ENCODE assay signal across 27 cellular contexts in the genomic region with DNA sequence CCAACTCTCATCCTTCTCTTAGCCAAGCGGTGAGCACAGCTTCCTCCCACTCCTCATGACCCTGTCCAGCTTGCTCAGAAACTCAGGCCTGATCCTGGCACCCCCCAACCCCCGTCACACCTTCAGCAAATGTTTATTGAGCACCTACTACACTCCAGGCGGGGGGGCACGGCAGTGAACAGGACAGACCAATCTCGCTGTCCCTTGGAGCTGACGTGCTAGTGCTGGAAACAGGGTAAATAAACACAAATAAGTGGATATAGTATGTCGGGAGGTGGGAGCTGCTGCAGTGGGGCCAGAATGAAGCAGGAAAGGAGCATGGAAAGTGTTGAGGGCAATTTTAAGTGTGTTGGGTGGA. TPM values are rescaled to one million over a fixed set of nuclear protein-coding genes. Genes with fewer than 3 reads are reported as not detected.
"Had no signal": no experiment of that assay in that cellular context is flagged by ENCODE, and none has a peak within 500 bp of the region (broad histone marks: within the 10 kb centered on the region; RNA-seq: fewer than 3 reads in every experiment).

No MANE protein-coding gene starts in this region.

- H3K4me1 ChIP-seq: lower lobe of right lung, thyroid gland, vagina had no signal

- H3K9me3 ChIP-seq: lower lobe of right lung, ovary, thyroid gland, vagina had no signal

- H3K27ac ChIP-seq: lower lobe of right lung, ovary, thyroid gland, vagina had no signal

- FAIRE-seq: endometrium, frontal cortex, keratinocyte had no signal

- H3K27me3 Mint-ChIP-seq: natural killer cell treated with Interleukin-12 subunit alpha and Interleukin-12 subunit beta and Interleukin-15 and Interleukin-18, amount 100 ng/mL, for 72 hours; stimulated activated naive CD8-positive, alpha-beta T cell treated with anti-CD3 and anti-CD28 coated beads, Interleukin-15, amount 100 ng/mL, for 72 hours had no signal

- H3K36me3 ChIP-seq: lower lobe of right lung, ovary, thyroid gland, vagina had no signal

- H3K36me3 Mint-ChIP-seq: naive B cell; natural killer cell treated with Interleukin-12 subunit alpha and Interleukin-12 subunit beta and Interleukin-15 and Interleukin-18, amount 100 ng/mL, for 72 hours had no signal

- H3K4me3 Mint-ChIP-seq: effector memory CD8-positive, alpha-beta T cell; naive B cell; natural killer cell treated with Interleukin-12 subunit alpha and Interleukin-12 subunit beta and Interleukin-15 and Interleukin-18, amount 100 ng/mL, for 72 hours; neural crest cell; stimulated activated naive CD8-positive, alpha-beta T cell treated with anti-CD3 and anti-CD28 coated beads, Interleukin-15, amount 100 ng/mL, for 72 hours had no signal

- H3K9me3 Mint-ChIP-seq: effector memory CD8-positive, alpha-beta T cell; natural killer cell treated with Interleukin-12 subunit alpha and Interleukin-12 subunit beta and Interleukin-15 and Interleukin-18, amount 100 ng/mL, for 72 hours; stimulated activated naive CD8-positive, alpha-beta T cell treated with anti-CD3 and anti-CD28 coated beads, Interleukin-15, amount 100 ng/mL, for 72 hours had no signal

- DNase-seq: cortex of kidney; effector memory CD8-positive, alpha-beta T cell; hypothalamus; left ventricle myocardium superior; lower lobe of right lung; mucosa of descending colon; naive B cell; ovary; posterior cingulate gyrus; stimulated activated CD4-positive, alpha-beta T cell treated with anti-CD3 and anti-CD28 coated beads, Interleukin-12 subunit alpha, Interleukin-12 subunit beta, amount 100 ng/mL, for 4 hours; stimulated activated CD4-positive, alpha-beta T cell treated with anti-CD3 and anti-CD28 coated beads, Interleukin-1b, Interleukin-23, amount 100 ng/mL, for 48 hours; stimulated activated CD4-positive, alpha-beta T cell treated with anti-CD3 and anti-CD28 coated beads, Interleukin-4, amount 100 ng/mL, for 1 hour; stimulated activated CD8-positive, alpha-beta memory T cell treated with anti-CD3 and anti-CD28 coated beads, Interleukin-4, amount 100 ng/mL, for 48 hours; stimulated activated naive CD4-positive, alpha-beta T cell; stimulated activated naive CD8-positive, alpha-beta T cell treated with anti-CD3 and anti-CD28 coated beads, Interleukin-15, amount 100 ng/mL, for 72 hours; thyroid gland; trophoblast cell had no signal

- H3K4me1 Mint-ChIP-seq: naive B cell; stimulated activated naive CD8-positive, alpha-beta T cell treated with anti-CD3 and anti-CD28 coated beads, Interleukin-15, amount 100 ng/mL, for 72 hours had no signal

- H3K27ac Mint-ChIP-seq: effector memory CD8-positive, alpha-beta T cell; natural killer cell treated with Interleukin-12 subunit alpha and Interleukin-12 subunit beta and Interleukin-15 and Interleukin-18, amount 100 ng/mL, for 72 hours; stimulated activated naive CD8-positive, alpha-beta T cell treated with anti-CD3 and anti-CD28 coated beads, Interleukin-15, amount 100 ng/mL, for 72 hours had no signal

- H3K27me3 ChIP-seq: ovary, thyroid gland, vagina had no signal

- H3K4me3 ChIP-seq: lower lobe of right lung, mucosa of descending colon, ovary, smooth muscle cell, thyroid gland, vagina had no signal

- H3K4me2 ChIP-seq: smooth muscle cell had no signal

- ATAC-seq: effector memory CD8-positive, alpha-beta T cell; left ventricle myocardium superior; lower lobe of right lung; mucosa of descending colon; natural killer cell treated with Interleukin-12 subunit alpha and Interleukin-12 subunit beta and Interleukin-15 and Interleukin-18, amount 100 ng/mL, for 72 hours; stimulated activated naive CD8-positive, alpha-beta T cell treated with anti-CD3 and anti-CD28 coated beads, Interleukin-15, amount 100 ng/mL, for 72 hours had no signal

RNA-seq across cellular contexts. Expression of a gene that starts 7.4 kb away (rescaled TPM):
- total RNA-seq: dermis microvascular lymphatic vessel endothelial cell; frontal cortex; left ventricle myocardium superior; natural killer cell treated with Interleukin-12 subunit alpha and Interleukin-12 subunit beta and Interleukin-15 and Interleukin-18, amount 100 ng/mL, for 72 hours; sciatic nerve; smooth muscle cell; temporal lobe; thyroid gland; vagina had no signal
